17 cellular contexts compared by ENCODE assay signal in genomic region chr6:88840289-88840688, GRCh38.
"Had no signal": no experiment of that assay in that cellular context is flagged by ENCODE, and none has a peak within 500 bp of the region (broad histone marks: within the 10 kb centered on the region; RNA-seq: fewer than 3 reads in every experiment).

No MANE protein-coding gene starts in this region.

- H3K4me3 ChIP-seq: coronary artery, heart right ventricle, left lung, lung, psoas muscle, tibial nerve, upper lobe of right lung, vagina had no signal

- H3K4me1 ChIP-seq: left lung, psoas muscle had no signal

- H3K4me3 Mint-ChIP-seq: naive thymus-derived CD4-positive, alpha-beta T cell; nephron progenitor cell had no signal

- H3K36me3 ChIP-seq: upper lobe of right lung, vagina had no signal

- H3K27me3 ChIP-seq: heart right ventricle, left lung, tibial nerve, upper lobe of right lung, vagina had no signal

- DNase-seq: effector CD4-positive, alpha-beta T cell; heart right ventricle; hypothalamus; islet precursor cell; left lung; mesendoderm; naive thymus-derived CD4-positive, alpha-beta T cell; nephron progenitor cell; psoas muscle; stimulated activated CD4-positive, alpha-beta T cell treated with anti-CD3 and anti-CD28 coated beads, Interleukin-12 subunit alpha, Interleukin-12 subunit beta, amount 100 ng/mL, for 4 hours; stimulated activated CD4-positive, alpha-beta T cell treated with anti-CD3 and anti-CD28 coated beads, Interleukin-2, amount 100 ng/mL, for 48 hours; stimulated activated naive CD4-positive, alpha-beta T cell treated with Interleukin-2 at 50 U/mL for 16 hours; upper lobe of right lung had no signal

- H3K27me3 Mint-ChIP-seq: naive thymus-derived CD4-positive, alpha-beta T cell had no signal

- H3K4me1 Mint-ChIP-seq: nephron progenitor cell had no signal

- H3K9me3 ChIP-seq: psoas muscle, tibial nerve, vagina had no signal

- ATAC-seq: heart right ventricle; naive thymus-derived CD4-positive, alpha-beta T cell; psoas muscle; upper lobe of right lung had no signal

- H3K27ac ChIP-seq: coronary artery, left lung, psoas muscle, tibial nerve, upper lobe of right lung, vagina had no signal
